In the genomic region with DNA sequence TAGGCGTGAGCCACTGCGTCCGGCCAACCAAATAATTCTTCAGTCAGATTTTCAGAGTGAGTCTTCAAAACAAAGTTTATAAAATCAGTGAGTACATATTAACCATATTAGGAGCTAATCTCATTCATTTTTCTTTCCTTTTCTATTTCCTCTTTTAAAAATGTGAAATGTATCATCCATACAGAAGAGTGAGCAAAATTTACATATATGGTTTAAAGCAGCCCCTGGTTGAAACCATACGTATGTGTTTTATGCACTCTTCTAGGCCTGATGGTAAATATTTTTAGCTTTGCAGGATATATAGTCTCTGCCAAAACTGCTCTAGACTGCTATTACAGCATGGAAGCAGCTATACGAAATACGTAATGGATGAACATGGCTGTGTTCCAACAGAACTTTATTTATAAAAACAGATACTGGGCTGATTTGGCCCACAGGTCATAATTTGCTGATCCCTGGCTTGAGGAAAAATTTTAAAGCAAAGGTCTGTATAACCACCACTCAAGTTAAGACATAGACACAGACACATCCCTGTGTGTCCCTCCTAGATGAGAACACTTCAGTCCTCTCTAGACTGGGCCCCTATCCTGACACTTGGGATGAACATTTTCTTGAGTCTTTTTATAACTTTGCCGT, we compare ENCODE assay signal across 19 cellular contexts. TPM values are rescaled to one million over a fixed set of nuclear protein-coding genes. Genes with fewer than 3 reads are reported as not detected.
DNase-seq lines count a peak whose midpoint lies in the region; ATAC-seq, FAIRE-seq and TF ChIP-seq lines count a peak whose summit lies in the region.
"Had no signal": no experiment of that assay in that cellular context is flagged by ENCODE, and none has a peak within 500 bp of the region (broad histone marks: within the 10 kb centered on the region; RNA-seq: fewer than 3 reads in every experiment).

No MANE protein-coding gene starts in this region.

- peaks cover 7% of the 10 kb centered on the region for H3K4me1 Mint-ChIP-seq in Caco-2 (ENCODE audit: low read depth, unreplicated experiment)
- H3K4me1 Mint-ChIP-seq in astrocyte (ENCODE audit: low read depth, unreplicated experiment): peaks cover 9% of the 10 kb centered on the region
- peaks cover 0 to 13% (median 0%) of the 10 kb centered on the region in 7 donors for H3K4me1 Mint-ChIP-seq in naive thymus-derived CD4-positive, alpha-beta T cell

- no peaks in the 10 kb centered on the region for H4K20me1 ChIP-seq in astrocyte (ENCODE audit: insufficient read depth, low read length)

- no peak overlapping the region for H3K4me3 Mint-ChIP-seq in Caco-2 (ENCODE audit: unreplicated experiment)
- H3K4me3 Mint-ChIP-seq in astrocyte (ENCODE audit: unreplicated experiment): no peak overlapping the region
- H3K4me3 Mint-ChIP-seq in naive thymus-derived CD4-positive, alpha-beta T cell: no peak overlapping the region

- H2BK15ac ChIP-seq in mesenchymal stem cell (ENCODE audit: low read depth, poor library complexity, severe bottlenecking): no peak overlapping the region

- H3K36me3 Mint-ChIP-seq in Caco-2 (ENCODE audit: insufficient read depth, unreplicated experiment) (no peaks in the 10 kb centered on the region), astrocyte (ENCODE audit: low read depth, unreplicated experiment) (no peaks in the 10 kb centered on the region)
- peaks cover 0 to 1% (median 0%) of the 10 kb centered on the region in 5 donors for H3K36me3 Mint-ChIP-seq in naive thymus-derived CD4-positive, alpha-beta T cell

- no peak overlapping the region for H2BK120ac ChIP-seq in mesenchymal stem cell (ENCODE audit: low read depth, low read length)

- H3K79me2 ChIP-seq in astrocyte (ENCODE audit: insufficient read depth, low read length): no peaks in the 10 kb centered on the region

- peak overlapping the region; percentile 53 for H3K9ac ChIP-seq in astrocyte (ENCODE audit: low read length)
- H3K9ac ChIP-seq in mesenchymal stem cell (ENCODE audit: low read length): no peak overlapping the region

- H3K27ac ChIP-seq in astrocyte (ENCODE audit: low read depth, low read length) (peak overlapping the region; percentile 58), mesenchymal stem cell (ENCODE audit: low read length, poor library complexity, severe bottlenecking) (peak overlapping the region; percentile 2)
- H3K27ac ChIP-seq in naive thymus-derived CD4-positive, alpha-beta T cell (ENCODE audit: low read depth, low read length): no peak overlapping the region
- H3K27ac ChIP-seq: psoas muscle, RWPE1 had no signal

- no peak for FAIRE-seq in astrocyte (lab: Jason Lieb, UNC)
- FAIRE-seq: HepG2 had no signal

- no peak overlapping the region for H2BK12ac ChIP-seq in mesenchymal stem cell (ENCODE audit: low read length in 2 of 2)

- intact Hi-C loops in Caco-2 (cut with micrococcal nuclease; ENCODE audit: unreplicated experiment): no loop called here
- intact Hi-C loops in naive thymus-derived CD4-positive, alpha-beta T cell (cut with micrococcal nuclease): no loop called here

- H2AK5ac ChIP-seq in mesenchymal stem cell (ENCODE audit: low read length, severe bottlenecking): peak overlapping the region; percentile 45

- H2BK5ac ChIP-seq in mesenchymal stem cell (ENCODE audit: low read depth, low read length, poor library complexity, severe bottlenecking): no peak overlapping the region

- H3K9me3 ChIP-seq in Caco-2: no peaks in the 10 kb centered on the region
- no peaks in the 10 kb centered on the region for H3K9me3 ChIP-seq in astrocyte (ENCODE audit: insufficient read depth, low read depth, low read length)
- no peaks in the 10 kb centered on the region for H3K9me3 ChIP-seq in mesenchymal stem cell (ENCODE audit: control insufficient read depth, low read length)
- H3K9me3 ChIP-seq in naive thymus-derived CD4-positive, alpha-beta T cell (ENCODE audit: control insufficient read depth in 2 of 3, low read length in 3 of 3): no peaks in the 10 kb centered on the region
- H3K9me3 ChIP-seq: psoas muscle had no signal

- H3K4me3 ChIP-seq in Caco-2 (ENCODE audit: low read depth, low read length) (no peak overlapping the region), astrocyte (ENCODE audit: insufficient read depth, low read depth, low read length) (no peak overlapping the region), mesenchymal stem cell (ENCODE audit: insufficient read depth in 1 of 2, low read depth in 1 of 2, low read length in 2 of 2) (no peak overlapping the region)
- no peak overlapping the region for H3K4me3 ChIP-seq in naive thymus-derived CD4-positive, alpha-beta T cell (ENCODE audit: low read length)
- H3K4me3 ChIP-seq: psoas muscle had no signal

- no peak overlapping the region for H3K23ac ChIP-seq in mesenchymal stem cell (ENCODE audit: low read length in 2 of 2)

- no peak for TF ChIP-seq CTCF in Caco-2 (IDR thresholded peaks at IDR 0.05; ENCODE audit: insufficient read depth in 1 of 2, low read depth in 1 of 2, low read length in 1 of 2, severe bottlenecking in 1 of 2, unreplicated experiment in 1 of 2)
- TF ChIP-seq CTCF in astrocyte (IDR thresholded peaks at IDR 0.05; ENCODE audit: insufficient read depth, low read depth, low read length): no peak

- no peak for DNase-seq in Caco-2
- DNase-seq in astrocyte (ENCODE audit: low read depth): no peak
- no peak for DNase-seq in mesenchymal stem cell
- no peak for DNase-seq in stimulated activated CD8-positive, alpha-beta memory T cell treated with anti-CD3 and anti-CD28 coated beads, Interleukin-4, amount 100 ng/mL, for 48 hours
- DNase-seq in stimulated activated CD4-positive, alpha-beta T cell treated with anti-CD3 and anti-CD28 coated beads, Interleukin-4, amount 100 ng/mL, for 4 hours: no peak
- DNase-seq in naive thymus-derived CD4-positive, alpha-beta T cell: no peak
- no peak for DNase-seq in NCI-H1436 (lab: John Stamatoyannopoulos, UW)
- DNase-seq: activated CD4-positive, CD25-positive, alpha-beta regulatory T cell treated with anti-CD3 and anti-CD28 coated beads, Interleukin-2, amount 50 U/mL, for 72 hours; activated naive CD4-positive, alpha-beta T cell treated with Interleukin-2 at 50 U/mL for 16 hours; AML-193; DMS53; GOT3; NCI-H2081; NCI-H748 treated with DMSO at 0.1 percent for 48 hours; psoas muscle; T-helper 2 cell had no signal

- H3K18ac ChIP-seq in mesenchymal stem cell (ENCODE audit: low read depth in 1 of 2, low read length in 2 of 2): no peak overlapping the region

- ATAC-seq in HG02678 (IDR thresholded peaks at IDR 0.05; ENCODE audit: unreplicated experiment): peak; percentile 39
- ATAC-seq in naive thymus-derived CD4-positive, alpha-beta T cell: no peak
- ATAC-seq: HepG2, psoas muscle had no signal

- no peak overlapping the region for H4K91ac ChIP-seq in mesenchymal stem cell (ENCODE audit: low read length)

- H3K27me3 Mint-ChIP-seq in Caco-2 (ENCODE audit: insufficient read depth, unreplicated experiment) (no peaks in the 10 kb centered on the region), astrocyte (ENCODE audit: low read depth, unreplicated experiment) (peaks cover 2% of the 10 kb centered on the region)
- peaks cover 13 to 32% (median 19%) of the 10 kb centered on the region in 5 donors for H3K27me3 Mint-ChIP-seq in naive thymus-derived CD4-positive, alpha-beta T cell

- peaks cover 18% of the 10 kb centered on the region for H3K4me1 ChIP-seq in Caco-2
- H3K4me1 ChIP-seq in astrocyte (ENCODE audit: insufficient read depth, low read length): peaks cover 22% of the 10 kb centered on the region
- no peaks in the 10 kb centered on the region for H3K4me1 ChIP-seq in mesenchymal stem cell (ENCODE audit: control insufficient read depth, insufficient read depth, low read depth, low read length)
- no peaks in the 10 kb centered on the region for H3K4me1 ChIP-seq in naive thymus-derived CD4-positive, alpha-beta T cell (ENCODE audit: control insufficient read depth in 2 of 2, insufficient read depth in 2 of 2, low read length in 2 of 2)
- H3K4me1 ChIP-seq: psoas muscle had no signal

- H4K8ac ChIP-seq in mesenchymal stem cell (ENCODE audit: low read length): no peak overlapping the region

- BruUV-seq in Caco-2 (replicated peaks; lab: Mats Ljungman, UMichigan): no TSS peak

- H3K4me2 ChIP-seq in astrocyte (ENCODE audit: low read length): peak overlapping the region; percentile 64
- H3K4me2 ChIP-seq in mesenchymal stem cell (ENCODE audit: low read length, poor library complexity, severe bottlenecking): no peak overlapping the region

- H2AFZ ChIP-seq in astrocyte (ENCODE audit: low read depth, low read length) (no peak overlapping the region), mesenchymal stem cell (ENCODE audit: low read depth, low read length) (no peak overlapping the region)

- H3K14ac ChIP-seq in mesenchymal stem cell (ENCODE audit: low read length in 2 of 2): no peak overlapping the region

- CTCF ChIA-PET in Caco-2 (lab: Charles Lee): no interaction called here
- CTCF ChIA-PET in naive thymus-derived CD4-positive, alpha-beta T cell (lab: Charles Lee): interaction anchor here (0.5 kb wide), 1 partner anchor 10 kb away, joined by 5 read pairs; no protein-coding TSS in a partner anchor

- H3K27ac Mint-ChIP-seq in Caco-2 (ENCODE audit: unreplicated experiment) (peak overlapping the region; percentile 84), astrocyte (ENCODE audit: unreplicated experiment) (peak overlapping the region; percentile 48)
- no peak overlapping the region for H3K27ac Mint-ChIP-seq in naive thymus-derived CD4-positive, alpha-beta T cell

- no peaks in the 10 kb centered on the region for H3K9me3 Mint-ChIP-seq in Caco-2 (ENCODE audit: unreplicated experiment)
- H3K9me3 Mint-ChIP-seq in astrocyte (ENCODE audit: unreplicated experiment): no peaks in the 10 kb centered on the region
- H3K9me3 Mint-ChIP-seq in naive thymus-derived CD4-positive, alpha-beta T cell: peaks cover 0 to 9% (median 0%) of the 10 kb centered on the region in 11 donors

- POLR2A ChIA-PET in Caco-2 (lab: Charles Lee): no interaction called here
- POLR2A ChIA-PET in naive thymus-derived CD4-positive, alpha-beta T cell (lab: Charles Lee): interaction anchor here (0.6 kb wide), 1 partner anchor 12 kb away, joined by 6 read pairs; no protein-coding TSS in a partner anchor

- WGBS in mesenchymal stem cell: 92% methylated on average over 4 of the region's 7 CpGs

- no peaks in the 10 kb centered on the region for H3K79me1 ChIP-seq in mesenchymal stem cell (replicated peaks; ENCODE audit: low read length, poor library complexity, severe bottlenecking)

- no peaks in the 10 kb centered on the region for H3K36me3 ChIP-seq in Caco-2 (ENCODE audit: control insufficient read depth, insufficient read depth, low read length)
- no peaks in the 10 kb centered on the region for H3K36me3 ChIP-seq in astrocyte (ENCODE audit: insufficient read depth, low read length)
- no peaks in the 10 kb centered on the region for H3K36me3 ChIP-seq in mesenchymal stem cell (ENCODE audit: control insufficient read depth in 1 of 2, insufficient read depth in 2 of 2, low read depth in 1 of 2, low read length in 2 of 2)
- no peaks in the 10 kb centered on the region for H3K36me3 ChIP-seq in naive thymus-derived CD4-positive, alpha-beta T cell (ENCODE audit: control insufficient read depth in 2 of 3, insufficient read depth in 3 of 3, low read length in 3 of 3)

- no peaks in the 10 kb centered on the region for H3K27me3 ChIP-seq in Caco-2 (replicated peaks; ENCODE audit: control insufficient read depth, insufficient read depth, low read length)
- H3K27me3 ChIP-seq in astrocyte (ENCODE audit: insufficient read depth, low read length): no peaks in the 10 kb centered on the region
- no peaks in the 10 kb centered on the region for H3K27me3 ChIP-seq in mesenchymal stem cell (ENCODE audit: control insufficient read depth in 1 of 2, insufficient read depth in 1 of 2, low read length in 2 of 2)
- H3K27me3 ChIP-seq in naive thymus-derived CD4-positive, alpha-beta T cell (ENCODE audit: control insufficient read depth in 2 of 2, insufficient read depth in 2 of 2, low read length in 2 of 2): peaks cover 0 to 2% of the 10 kb centered on the region in 2 donors

- no peak overlapping the region for H3K4ac ChIP-seq in mesenchymal stem cell (ENCODE audit: low read depth in 1 of 2, low read length in 2 of 2)

RNA-seq across cellular contexts. Expression of a gene that starts 42.5 kb away (rescaled TPM):
- 31.6 and 32.0 TPM in 2 replicates for total RNA-seq in Caco-2 (2022)
- 6.9 and 10.4 TPM in 2 replicates for total RNA-seq in astrocyte
- polyA plus RNA-seq in mesenchymal stem cell (2013, experiment 1 of 2): 4.3 TPM
- polyA plus RNA-seq in mesenchymal stem cell (2013, experiment 2 of 2): 4.2 TPM
- not detected for total RNA-seq in naive thymus-derived CD4-positive, alpha-beta T cell
- polyA plus RNA-seq in naive thymus-derived CD4-positive, alpha-beta T cell: not detected

Comparison
In these comparisons a context has a peak if more than half of its experiments do, and no peak if none do; other contexts are left out.
1. H3K27ac Mint-ChIP-seq: peak in Caco-2 (single experiment) and astrocyte (single experiment); none in naive thymus-derived CD4-positive, alpha-beta T cell (0 of 9).